Comparison of ENCODE assay signal across 18 cellular contexts in the genomic region with DNA sequence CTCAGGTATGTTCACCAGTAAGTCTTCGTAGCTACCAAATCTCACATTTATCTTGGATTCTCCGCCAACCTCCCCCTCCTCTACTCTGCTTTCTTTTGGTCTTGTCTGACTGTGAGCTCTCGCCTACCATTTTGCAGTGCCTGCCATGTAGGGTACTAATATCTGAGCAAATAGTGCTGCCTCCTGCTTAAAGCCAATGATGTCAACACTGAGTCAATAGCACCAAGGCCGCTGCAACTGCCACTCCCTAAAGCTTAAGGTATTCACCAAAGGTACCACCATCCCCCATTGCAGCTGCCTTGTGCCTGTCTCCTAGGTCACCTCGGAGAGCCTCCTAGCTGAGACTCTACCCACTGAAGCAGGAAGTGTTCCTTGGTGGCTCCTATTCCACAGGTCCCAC.
DNase-seq lines count a peak whose midpoint lies in the region; ATAC-seq and TF ChIP-seq lines count a peak whose summit lies in the region.
"Had no signal": no experiment of that assay in that cellular context is flagged by ENCODE, and none has a peak within 500 bp of the region (broad histone marks: within the 10 kb centered on the region; RNA-seq: fewer than 3 reads in every experiment).

No MANE protein-coding gene starts in this region.

- H3K27me3 Mint-ChIP-seq in type B pancreatic cell = no peaks in the 10 kb centered on the region
- no peaks in the 10 kb centered on the region for H3K27me3 Mint-ChIP-seq in activated CD4-positive, alpha-beta T cell treated with anti-CD3 and anti-CD28 coated beads, Interleukin-2, amount 10 ng/mL, durations not matched to agents 7 days and 5 days

- H3K4me1 Mint-ChIP-seq in type B pancreatic cell (ENCODE audit: unreplicated experiment) = peaks cover 11% of the 10 kb centered on the region
- H3K4me1 Mint-ChIP-seq in activated CD4-positive, alpha-beta T cell treated with anti-CD3 and anti-CD28 coated beads, Interleukin-2, amount 10 ng/mL, durations not matched to agents 7 days and 5 days = peaks cover 42% of the 10 kb centered on the region

- no peak overlapping the region for H3K4me3 Mint-ChIP-seq in type B pancreatic cell
- H3K4me3 Mint-ChIP-seq in activated CD4-positive, alpha-beta T cell treated with anti-CD3 and anti-CD28 coated beads, Interleukin-2, amount 10 ng/mL, durations not matched to agents 7 days and 5 days = no peak overlapping the region
- H3K4me3 Mint-ChIP-seq: T-helper 2 cell treated with Interferon-gamma antibody and Interleukin-4, amounts not matched to agents 5 μg/mL and 100 μg/mL, for 36 hours had no signal

- H3K36me3 Mint-ChIP-seq in type B pancreatic cell = no peaks in the 10 kb centered on the region
- H3K36me3 Mint-ChIP-seq in activated CD4-positive, alpha-beta T cell treated with anti-CD3 and anti-CD28 coated beads, Interleukin-2, amount 10 ng/mL, durations not matched to agents 7 days and 5 days (ENCODE audit: low read depth) = peaks cover 11% of the 10 kb centered on the region

- CTCF ChIA-PET in activated CD4-positive, alpha-beta T cell treated with anti-CD3 and anti-CD28 coated beads, Interleukin-2, amount 10 ng/mL, durations not matched to agents 7 days and 5 days (lab: Charles Lee) = interaction anchor here (0.8 to 1.5 kb wide), 6 partner anchors 9 to 87 kb away, joined by 3 to 7 read pairs (median 4); no protein-coding TSS in a partner anchor

- peaks cover 3% of the 10 kb centered on the region for H3K9me3 Mint-ChIP-seq in type B pancreatic cell
- H3K9me3 Mint-ChIP-seq in activated CD4-positive, alpha-beta T cell treated with anti-CD3 and anti-CD28 coated beads, Interleukin-2, amount 10 ng/mL, durations not matched to agents 7 days and 5 days = no peaks in the 10 kb centered on the region
- H3K9me3 Mint-ChIP-seq: T-helper 2 cell treated with Interferon-gamma antibody and Interleukin-4, amounts not matched to agents 5 μg/mL and 100 μg/mL, for 36 hours had no signal

- peak overlapping the region; percentile 61 for H3K27ac Mint-ChIP-seq in type B pancreatic cell
- no peak overlapping the region for H3K27ac Mint-ChIP-seq in activated CD4-positive, alpha-beta T cell treated with anti-CD3 and anti-CD28 coated beads, Interleukin-2, amount 10 ng/mL, durations not matched to agents 7 days and 5 days
- H3K27ac Mint-ChIP-seq: activated naive CD4-positive, alpha-beta T cell treated with anti-CD3 and anti-CD28 coated beads, Interleukin-2, amount 50 U/mL, for 72 hours; T-helper 2 cell treated with Interferon-gamma antibody and Interleukin-4, amounts not matched to agents 5 μg/mL and 100 μg/mL, for 36 hours had no signal

- H3K4me3 ChIP-seq in GM12875 (ENCODE audit: low read depth, low read length) = peak overlapping the region; percentile 6
- H3K4me3 ChIP-seq: BLaER1 treated with 17β-estradiol and CSF1 and Interleukin-3, amounts not matched to agents 10 nM and 100 nM; heart left ventricle; SJSA1; testis had no signal

- intact Hi-C loops in left colon (cut with DNase I, micrococcal nuclease) = no loop called here

- DNase-seq in NCI-H748 treated with DMSO at 0.1 percent for 48 hours (lab: John Stamatoyannopoulos, UW) = peak; percentile 11
- peak in 1 of 2 donors; percentile 62 for DNase-seq in left colon
- no peak for DNase-seq in type B pancreatic cell (ENCODE audit: extremely low spot score, unreplicated experiment)
- DNase-seq in activated CD4-positive, alpha-beta T cell treated with anti-CD3 and anti-CD28 coated beads, Interleukin-2, amount 10 ng/mL, durations not matched to agents 7 days and 5 days = no peak
- no peak for DNase-seq in H4 (ENCODE audit: low spot score)
- DNase-seq: activated CD8-positive, alpha-beta memory T cell treated with anti-CD3 and anti-CD28 coated beads, Interleukin-2, amount 50 U/mL, for 4 hours; heart left ventricle; midbrain; NCI-H1105; occipital lobe; testis had no signal

- ATAC-seq in left colon (peak; percentile 45), GM21619 (IDR thresholded peaks at IDR 0.05; ENCODE audit: unreplicated experiment) (no peak)
- ATAC-seq: activated naive CD4-positive, alpha-beta T cell treated with anti-CD3 and anti-CD28 coated beads, Interleukin-2, amount 50 U/mL, for 72 hours; heart left ventricle; sciatic nerve had no signal

- POLR2A ChIA-PET in activated CD4-positive, alpha-beta T cell treated with anti-CD3 and anti-CD28 coated beads, Interleukin-2, amount 10 ng/mL, durations not matched to agents 7 days and 5 days (lab: Charles Lee) = no interaction called here

- no peak for TF ChIP-seq CTCF in GM12875 (IDR thresholded peaks at IDR 0.05; ENCODE audit: borderline replicate concordance, insufficient read depth, low read depth, low read length)
- no peak for TF ChIP-seq CTCF in type B pancreatic cell (conservative IDR thresholded peaks at IDR 0.05)
